ENCODE assay signal across 1 cellular context in the genomic region with DNA sequence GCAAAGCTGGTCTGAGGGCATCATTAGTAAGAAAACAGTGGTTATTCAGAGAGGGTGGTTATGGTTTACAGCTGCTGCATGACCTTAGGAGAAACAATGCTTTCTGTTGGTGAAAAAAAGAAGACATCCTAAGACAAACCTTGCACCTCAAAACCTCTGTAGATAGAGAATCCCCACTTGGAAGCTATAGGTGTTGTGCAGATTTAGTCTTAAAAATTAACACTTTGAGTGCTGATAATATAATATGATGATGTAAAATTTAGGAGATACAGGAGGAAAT.
TF ChIP-seq lines count a peak whose summit lies in the region.

No MANE protein-coding gene starts in this region.

TF ChIP-seq in IMR-90, 13 proteins besides CTCF, POLR2A, EP300 and RAD21 (continued from another document):
- TF ChIP-seq, protein P1, sequence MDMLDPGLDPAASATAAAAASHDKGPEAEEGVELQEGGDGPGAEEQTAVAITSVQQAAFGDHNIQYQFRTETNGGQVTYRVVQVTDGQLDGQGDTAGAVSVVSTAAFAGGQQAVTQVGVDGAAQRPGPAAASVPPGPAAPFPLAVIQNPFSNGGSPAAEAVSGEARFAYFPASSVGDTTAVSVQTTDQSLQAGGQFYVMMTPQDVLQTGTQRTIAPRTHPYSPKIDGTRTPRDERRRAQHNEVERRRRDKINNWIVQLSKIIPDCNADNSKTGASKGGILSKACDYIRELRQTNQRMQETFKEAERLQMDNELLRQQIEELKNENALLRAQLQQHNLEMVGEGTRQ (IDR thresholded peaks at IDR 0.05; ENCODE audit: low read depth, low read length), result no peak
- TF ChIP-seq FOS (IDR thresholded peaks at IDR 0.05; ENCODE audit: low read depth, low read length) (no peak), CEBPB (IDR thresholded peaks at IDR 0.05; ENCODE audit: low read depth, low read length) (no peak), MAZ (IDR thresholded peaks at IDR 0.05; ENCODE audit: borderline replicate concordance, low read depth, low read length) (no peak), BHLHE40 (IDR thresholded peaks at IDR 0.05; ENCODE audit: low read depth, low read length) (no peak), RFX5 (IDR thresholded peaks at IDR 0.05; ENCODE audit: low read depth, low read length) (no peak), MAFK (IDR thresholded peaks at IDR 0.05; ENCODE audit: low read depth, low read length) (no peak), CHD1 (IDR thresholded peaks at IDR 0.05; ENCODE audit: low read depth, low read length) (no peak), NFE2L2 (IDR thresholded peaks at IDR 0.05; ENCODE audit: low read depth, low read length) (no peak)
TF ChIP-seq in IMR-90: peak in this region for 0.
